Comparison of ENCODE assay signal across 13 cellular contexts in genomic region chr3:8532251-8532831, GRCh38. TPM values are rescaled to one million over a fixed set of nuclear protein-coding genes. Genes with fewer than 3 reads are reported as not detected.
A peak's percentile ranks its signal among the peaks of the same experiment; 100 is the strongest.
DNase-seq lines count a peak whose midpoint lies in the region; ATAC-seq and TF ChIP-seq lines count a peak whose summit lies in the region.
"Had no signal": no experiment of that assay in that cellular context is flagged by ENCODE, and none has a peak within 500 bp of the region (broad histone marks: within the 10 kb centered on the region; RNA-seq: fewer than 3 reads in every experiment).

No MANE protein-coding gene starts in this region.

- no peak for TF ChIP-seq CTCF in RWPE1 (conservative IDR thresholded peaks at IDR 0.05; ENCODE audit: low read depth)
- TF ChIP-seq CTCF in heart left ventricle (IDR thresholded peaks at IDR 0.05): no peak
- no peak for TF ChIP-seq CTCF in psoas muscle (IDR thresholded peaks at IDR 0.05)

- 58 to 63% (median 60%) methylated on average over 7 of the region's 7 CpGs for WGBS in heart left ventricle, 4 donors
- WGBS in psoas muscle, 3 donors: 20 to 31% (median 29%) methylated on average over 7 of the region's 7 CpGs

- peak; percentile 32 to 60 (median 53) for ATAC-seq in heart left ventricle
- ATAC-seq in psoas muscle: peak in 2 of 4 donors; percentile 55 to 59
- ATAC-seq in GM18861 (IDR thresholded peaks at IDR 0.05; ENCODE audit: unreplicated experiment): no peak
- ATAC-seq: activated T-helper 17 cell treated with anti-CD3 and anti-CD28 coated beads, Interleukin-2, amount 50 U/mL, for 72 hours had no signal

- peak overlapping the region; percentile 12; the same call in 1 of the 2 replicates for H3K27ac ChIP-seq in RWPE1
- peak overlapping the region in 8 of 12 donors; percentile 4 to 40 (median 22) for H3K27ac ChIP-seq in heart left ventricle
- H3K27ac ChIP-seq in psoas muscle: peak overlapping the region; percentile 42
- H3K27ac ChIP-seq: cardiac muscle cell had no signal

- H3K4me1 ChIP-seq in heart left ventricle (peaks cover 0 to 89% (median 62%) of the 10 kb centered on the region in 12 donors), psoas muscle (peaks cover 59% of the 10 kb centered on the region)

- peak; percentile 62 for DNase-seq in AG08396 (ENCODE audit: low spot score)
- DNase-seq in RWPE1 (ENCODE audit: low spot score): peak; percentile 36
- peak in 2 of 5 donors; percentile 42 to 52 for DNase-seq in heart left ventricle
- peak in 1 of 2 donors; percentile 62 for DNase-seq in psoas muscle
- DNase-seq in NCI-H1436 (lab: John Stamatoyannopoulos, UW): no peak
- DNase-seq in midbrain (lab: John Stamatoyannopoulos, UW): no peak
- no peak for DNase-seq in activated CD4-positive, alpha-beta T cell treated with anti-CD3 and anti-CD28 coated beads for 48 hours
- DNase-seq: activated CD4-positive, alpha-beta T cell treated with anti-CD3 and anti-CD28 coated beads for 4 hours; BE2C; NCI-H1436 treated with DMSO at 0.1 percent for 48 hours had no signal

- intact Hi-C loops in heart left ventricle (cut with DNase I): loop anchor here in 2 of 10 donors (1.0 to 5.0 kb wide), 2 partner anchors 39 to 75 kb away; no protein-coding TSS in a partner anchor
- intact Hi-C loops in psoas muscle (cut with DNase I): no loop called here

- CTCF ChIA-PET in RWPE1 (lab: Yijun Ruan, JAX): interaction anchor here (0.6 kb wide), 1 partner anchor 25 kb away, joined by 4 read pairs; no protein-coding TSS in a partner anchor

- H3K36me3 ChIP-seq in heart left ventricle (peaks cover 0 to 47% (median 12%) of the 10 kb centered on the region in 9 donors), psoas muscle (ENCODE audit: insufficient read depth in 1 of 2, low read depth in 1 of 2) (peaks cover 15 to 88% of the 10 kb centered on the region in 2 donors)
- H3K36me3 ChIP-seq: BE2C, cardiac muscle cell had no signal

- H3K4me3 ChIP-seq in heart left ventricle: no peak overlapping the region
- H3K4me3 ChIP-seq in psoas muscle: no peak overlapping the region
- H3K4me3 ChIP-seq: cardiac muscle cell had no signal

- TF ChIP-seq POLR2A in heart left ventricle (IDR thresholded peaks at IDR 0.05): no peak

- H3K9me3 ChIP-seq in heart left ventricle (no peaks in the 10 kb centered on the region), psoas muscle (no peaks in the 10 kb centered on the region)
- H3K9me3 ChIP-seq: BE2C had no signal

- POLR2A ChIA-PET in RWPE1 (lab: Yijun Ruan, JAX; ENCODE audit: low non-redundant PET): no interaction called here

- H3K27me3 ChIP-seq in heart left ventricle (no peaks in the 10 kb centered on the region), psoas muscle (ENCODE audit: insufficient read depth in 3 of 3, low read length in 2 of 3) (no peaks in the 10 kb centered on the region)
- H3K27me3 ChIP-seq: BE2C, cardiac muscle cell had no signal

RNA-seq across cellular contexts. Expression of gene LMCD1, which starts 30.7 kb away (rescaled TPM):
- total RNA-seq in heart left ventricle (100 to 1,000 TPM in 1 of 9 donors, 10 to 100 TPM in 8; 36.8 to 382 (median 54.6) TPM), psoas muscle (1,000 to 10,000 TPM in 1 of 4 donors, 100 to 1,000 TPM in 3; 340 to 1,074 (median 476) TPM)
- polyA plus RNA-seq in heart left ventricle (100 to 1,000 TPM in 1 of 2 donors, 10 to 100 TPM in 1; 34.9 to 661 TPM), psoas muscle (1,000 to 10,000 TPM in 1 of 3 donors, 100 to 1,000 TPM in 1, 10 to 100 TPM in 1; 83.0 to 1,120 (median 129) TPM)

Comparison
In these comparisons a context has a peak if more than half of its experiments do, and no peak if none do; other contexts are left out.
1. DNase-seq: peak in AG08396 (single experiment) and RWPE1 (single experiment); none in NCI-H1436 (single experiment), midbrain (single experiment) and activated CD4-positive, alpha-beta T cell treated with anti-CD3 and anti-CD28 coated beads for 48 hours (single experiment).
2. Peak in every context shown above with its lines, with median percentiles within 50 percentile points of each other: H3K27ac ChIP-seq.